In the genomic region with DNA sequence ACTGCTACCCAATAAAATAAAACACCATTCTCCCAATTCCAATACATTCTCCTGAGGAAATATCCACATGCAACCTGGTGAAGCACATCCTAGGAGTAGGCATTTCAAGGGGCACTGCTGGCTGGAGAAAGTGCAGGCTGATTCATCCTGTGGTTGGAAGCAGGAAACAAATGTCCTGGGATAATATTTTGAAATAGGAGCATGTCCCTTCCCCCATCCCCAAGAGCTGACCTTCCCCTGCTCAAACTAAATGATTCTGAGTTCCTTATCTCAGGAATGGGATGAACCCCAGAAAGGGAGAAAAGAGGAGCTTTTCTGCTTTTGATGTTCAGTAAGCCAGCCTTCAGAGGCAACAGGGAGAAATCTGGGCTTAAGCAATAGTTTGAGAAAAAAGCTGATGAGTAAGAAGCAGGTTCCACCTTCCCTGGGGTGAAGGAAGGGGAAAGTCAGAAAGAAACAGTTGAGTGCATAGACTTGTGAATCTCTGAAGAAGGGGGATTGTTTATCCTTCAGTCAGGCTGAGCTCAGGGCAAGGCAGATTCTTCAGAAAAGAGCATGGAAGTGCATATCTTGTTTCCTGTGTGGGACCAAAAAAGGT, we compare ENCODE assay signal across 1 cellular context.
A peak's percentile ranks its signal among the peaks of the same experiment; 100 is the strongest.
TF ChIP-seq lines count a peak whose summit lies in the region.

No MANE protein-coding gene starts in this region.

TF ChIP-seq in IMR-90, 13 proteins besides CTCF, POLR2A, EP300 and RAD21:
- TF ChIP-seq CEBPB (IDR thresholded peaks at IDR 0.05; ENCODE audit: low read depth, low read length) (peak; percentile 39; the same call in 1 of the 2 replicates), RFX5 (IDR thresholded peaks at IDR 0.05; ENCODE audit: low read depth, low read length) (no peak)
